In genomic region chr9:129346046-129346445, GRCh38 we compare ENCODE assay signal across 22 cellular contexts.
DNase-seq lines count a peak whose midpoint lies in the region; ATAC-seq and TF ChIP-seq lines count a peak whose summit lies in the region.
"Had no signal": no experiment of that assay in that cellular context is flagged by ENCODE, and none has a peak within 500 bp of the region (broad histone marks: within the 10 kb centered on the region; RNA-seq: fewer than 3 reads in every experiment).

No MANE protein-coding gene starts in this region.

- 95 to 97% methylated on average over 8 of the region's 8 CpGs for WGBS in heart right ventricle, 2 donors
- 95% methylated on average over 8 of the region's 8 CpGs for WGBS in mesenchymal stem cell
- 87 to 100% methylated on average over 7 to 8 of the region's 8 CpGs for WGBS in upper lobe of left lung, 2 donors

- H4K8ac ChIP-seq in mesenchymal stem cell (ENCODE audit: low read length): no peak overlapping the region

- no peaks in the 10 kb centered on the region for H3K36me3 Mint-ChIP-seq in activated naive CD8-positive, alpha-beta T cell treated with anti-CD3 and anti-CD28 coated beads for 36 hours
- H3K36me3 Mint-ChIP-seq: activated CD4-positive, alpha-beta memory T cell treated with anti-CD3 and anti-CD28 coated beads for 36 hours; stimulated activated memory B cell treated with anti-CD40 and anti-IgM and Interleukin-4, amounts not matched to agents 10 μg/mL and 1 μg/mL and 100 μg/mL, for 72 hours had no signal

- no peaks in the 10 kb centered on the region for H3K9me3 ChIP-seq in heart right ventricle
- no peaks in the 10 kb centered on the region for H3K9me3 ChIP-seq in mesenchymal stem cell (ENCODE audit: control insufficient read depth, low read length)
- no peaks in the 10 kb centered on the region for H3K9me3 ChIP-seq in upper lobe of left lung
- H3K9me3 ChIP-seq: BE2C, SJSA1 had no signal

- no peak overlapping the region for H2BK5ac ChIP-seq in mesenchymal stem cell (ENCODE audit: low read depth, low read length, poor library complexity, severe bottlenecking)

- H3K36me3 ChIP-seq in heart right ventricle (no peaks in the 10 kb centered on the region), mesenchymal stem cell (ENCODE audit: control insufficient read depth in 1 of 2, insufficient read depth in 2 of 2, low read depth in 1 of 2, low read length in 2 of 2) (no peaks in the 10 kb centered on the region), upper lobe of left lung (no peaks in the 10 kb centered on the region)
- H3K36me3 ChIP-seq: BE2C, brain microvascular endothelial cell, SJSA1 had no signal

- peak overlapping the region; percentile 70 for H3K27ac Mint-ChIP-seq in activated naive CD8-positive, alpha-beta T cell treated with anti-CD3 and anti-CD28 coated beads for 36 hours
- H3K27ac Mint-ChIP-seq: activated CD4-positive, alpha-beta memory T cell treated with anti-CD3 and anti-CD28 coated beads for 36 hours; stimulated activated memory B cell treated with anti-CD40 and anti-IgM and Interleukin-4, amounts not matched to agents 10 μg/mL and 1 μg/mL and 100 μg/mL, for 72 hours had no signal

- TF ChIP-seq EP300 in upper lobe of left lung (IDR thresholded peaks at IDR 0.05): no peak

- H3K4me1 ChIP-seq in heart right ventricle: peaks cover 0 to 68% (median 5%) of the 10 kb centered on the region in 9 donors
- peaks cover 20% of the 10 kb centered on the region for H3K4me1 ChIP-seq in mesenchymal stem cell (ENCODE audit: control insufficient read depth, insufficient read depth, low read depth, low read length)
- peaks cover 2 to 25% (median 16%) of the 10 kb centered on the region in 4 donors for H3K4me1 ChIP-seq in upper lobe of left lung
- H3K4me1 ChIP-seq: BE2C, SJSA1 had no signal

- ATAC-seq in Right ventricle myocardium superior (ENCODE audit: poor library complexity) (no peak), heart right ventricle (no peak), upper lobe of left lung (ENCODE audit: low FRiP score in 2 of 2) (no peak), GM19395 (IDR thresholded peaks at IDR 0.05; ENCODE audit: unreplicated experiment) (no peak)
- ATAC-seq: right cardiac atrium; stimulated activated memory B cell treated with anti-CD40 and anti-IgM and Interleukin-4, amounts not matched to agents 10 μg/mL and 1 μg/mL and 100 μg/mL, for 72 hours had no signal

- no peak overlapping the region for H3K4me2 ChIP-seq in mesenchymal stem cell (ENCODE audit: low read length, poor library complexity, severe bottlenecking)

- H2BK120ac ChIP-seq in mesenchymal stem cell (ENCODE audit: low read depth, low read length): no peak overlapping the region

- intact Hi-C loops in Right ventricle myocardium superior (cut with DNase I) (no loop called here), heart right ventricle (cut with DNase I) (loop anchor here in 1 of 10 donors (10.0 kb wide), 1 partner anchor 259 kb away; no protein-coding TSS in a partner anchor)

- TF ChIP-seq POLR2A in upper lobe of left lung (IDR thresholded peaks at IDR 0.05): no peak

- H3K18ac ChIP-seq in mesenchymal stem cell (ENCODE audit: low read depth in 1 of 2, low read length in 2 of 2): peak overlapping the region; percentile 11 to 39

- H3K23ac ChIP-seq in mesenchymal stem cell (ENCODE audit: low read length in 2 of 2): no peak overlapping the region

- H2AK5ac ChIP-seq in mesenchymal stem cell (ENCODE audit: low read length, severe bottlenecking): peak overlapping the region; percentile 72

- no peaks in the 10 kb centered on the region for H3K27me3 ChIP-seq in heart right ventricle
- no peaks in the 10 kb centered on the region for H3K27me3 ChIP-seq in mesenchymal stem cell (ENCODE audit: control insufficient read depth in 1 of 2, insufficient read depth in 1 of 2, low read length in 2 of 2)
- no peaks in the 10 kb centered on the region for H3K27me3 ChIP-seq in upper lobe of left lung
- H3K27me3 ChIP-seq: BE2C, brain microvascular endothelial cell, SJSA1 had no signal

- DNase-seq in Right ventricle myocardium superior: peak; percentile 12
- DNase-seq in heart right ventricle: no peak
- no peak for DNase-seq in activated naive CD8-positive, alpha-beta T cell treated with anti-CD3 and anti-CD28 coated beads for 36 hours
- DNase-seq in mesenchymal stem cell: no peak
- DNase-seq in upper lobe of left lung: no peak
- DNase-seq in G401 (ENCODE audit: low spot score): no peak
- DNase-seq in ecto neural progenitor cell (ENCODE audit: low spot score): no peak
- DNase-seq: ACHN; BE2C; brain microvascular endothelial cell; effector CD4-positive, alpha-beta T cell; islet precursor cell; NCI-H1092 treated with DMSO at 0.1 percent for 48 hours; NCI-H187 treated with DMSO at 0.1 percent for 48 hours; NCI-H526 treated with DMSO at 0.1 percent for 48 hours had no signal

- H2BK15ac ChIP-seq in mesenchymal stem cell (ENCODE audit: low read depth, poor library complexity, severe bottlenecking): peak overlapping the region; percentile 64

- H3K9me3 Mint-ChIP-seq in activated naive CD8-positive, alpha-beta T cell treated with anti-CD3 and anti-CD28 coated beads for 36 hours: no peaks in the 10 kb centered on the region
- H3K9me3 Mint-ChIP-seq: activated CD4-positive, alpha-beta memory T cell treated with anti-CD3 and anti-CD28 coated beads for 36 hours; neural crest cell; stimulated activated memory B cell treated with anti-CD40 and anti-IgM and Interleukin-4, amounts not matched to agents 10 μg/mL and 1 μg/mL and 100 μg/mL, for 72 hours had no signal

- H3K27ac ChIP-seq in heart right ventricle (peak overlapping the region in 3 of 10 donors; percentile 48 to 89 (median 62)), mesenchymal stem cell (ENCODE audit: low read length, poor library complexity, severe bottlenecking) (no peak overlapping the region), upper lobe of left lung (peak overlapping the region; percentile 69 to 92 (median 76))
- H3K27ac ChIP-seq: brain microvascular endothelial cell, epithelial cell of prostate, SJSA1 had no signal

- H3K9ac ChIP-seq in mesenchymal stem cell (ENCODE audit: low read length): no peak overlapping the region

- no peaks in the 10 kb centered on the region for H3K27me3 Mint-ChIP-seq in activated naive CD8-positive, alpha-beta T cell treated with anti-CD3 and anti-CD28 coated beads for 36 hours
- H3K27me3 Mint-ChIP-seq: activated CD4-positive, alpha-beta memory T cell treated with anti-CD3 and anti-CD28 coated beads for 36 hours had no signal

- TF ChIP-seq CTCF in heart right ventricle (IDR thresholded peaks at IDR 0.05): no peak
- TF ChIP-seq CTCF in upper lobe of left lung (IDR thresholded peaks at IDR 0.05): no peak

- H3K14ac ChIP-seq in mesenchymal stem cell (ENCODE audit: low read length in 2 of 2): no peak overlapping the region

- in situ Hi-C loops in G401 (cut with HindIII; ENCODE audit: low sequenced_read_pairs): no loop called here

- H3K79me1 ChIP-seq in mesenchymal stem cell (replicated peaks; ENCODE audit: low read length, poor library complexity, severe bottlenecking): no peaks in the 10 kb centered on the region

- peaks cover 14% of the 10 kb centered on the region for H3K4me1 Mint-ChIP-seq in activated naive CD8-positive, alpha-beta T cell treated with anti-CD3 and anti-CD28 coated beads for 36 hours

- H2BK12ac ChIP-seq in mesenchymal stem cell (ENCODE audit: low read length in 2 of 2): peak overlapping the region in 1 of 2 experiments; percentile 7

- no peak overlapping the region for H2AFZ ChIP-seq in mesenchymal stem cell (ENCODE audit: low read depth, low read length)

- peak overlapping the region; percentile 3 for H4K91ac ChIP-seq in mesenchymal stem cell (ENCODE audit: low read length)

- no peak overlapping the region for H3K4me3 Mint-ChIP-seq in activated naive CD8-positive, alpha-beta T cell treated with anti-CD3 and anti-CD28 coated beads for 36 hours
- H3K4me3 Mint-ChIP-seq: activated CD4-positive, alpha-beta memory T cell treated with anti-CD3 and anti-CD28 coated beads for 36 hours; neural crest cell; stimulated activated memory B cell treated with anti-CD40 and anti-IgM and Interleukin-4, amounts not matched to agents 10 μg/mL and 1 μg/mL and 100 μg/mL, for 72 hours had no signal

- H3K4me3 ChIP-seq in heart right ventricle (no peak overlapping the region), mesenchymal stem cell (ENCODE audit: insufficient read depth in 1 of 2, low read depth in 1 of 2, low read length in 2 of 2) (no peak overlapping the region), upper lobe of left lung (no peak overlapping the region)
- H3K4me3 ChIP-seq: SJSA1 had no signal

- peak overlapping the region; percentile 9 to 67 for H3K4ac ChIP-seq in mesenchymal stem cell (ENCODE audit: low read depth in 1 of 2, low read length in 2 of 2)
